Comparison of ENCODE assay signal across 15 cellular contexts in the genomic region with DNA sequence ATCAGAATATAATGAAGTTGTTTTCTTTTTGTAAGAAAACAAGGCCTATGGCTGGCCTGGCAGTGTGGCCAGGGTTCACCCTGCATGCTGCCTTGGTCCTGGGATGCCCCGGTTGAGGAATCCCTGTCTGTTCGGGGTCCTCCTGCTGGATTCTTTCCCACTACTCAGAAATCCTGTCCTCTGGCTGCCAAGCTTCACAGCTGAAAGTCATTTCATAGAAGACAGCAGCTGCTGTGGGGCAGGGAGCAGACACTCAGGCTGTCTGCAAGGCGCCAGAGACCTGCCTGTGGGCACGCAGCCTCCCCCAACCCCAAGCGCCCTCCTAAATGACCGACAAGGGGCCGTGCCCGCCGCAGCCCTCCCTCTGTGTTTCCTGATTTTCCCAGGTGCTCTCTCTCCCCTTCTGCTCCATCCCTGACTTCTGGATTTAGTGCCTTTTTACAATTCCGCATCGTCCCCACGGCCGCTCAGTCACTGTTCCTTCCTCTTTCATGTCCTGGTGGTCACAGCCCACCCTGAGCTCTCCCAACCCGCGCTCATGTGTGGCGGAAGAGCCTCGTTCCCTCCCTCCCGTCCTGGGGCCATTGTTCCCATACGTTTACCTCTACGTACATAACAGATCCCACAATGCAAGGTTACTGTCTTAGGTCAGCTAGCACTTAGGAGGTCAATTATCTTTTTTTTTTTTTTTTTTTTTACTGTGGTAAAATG. TPM values are rescaled to one million over a fixed set of nuclear protein-coding genes. Genes with fewer than 3 reads are reported as not detected.
DNase-seq lines count a peak whose midpoint lies in the region; ATAC-seq and TF ChIP-seq lines count a peak whose summit lies in the region.
"Had no signal": no experiment of that assay in that cellular context is flagged by ENCODE, and none has a peak within 500 bp of the region (broad histone marks: within the 10 kb centered on the region; RNA-seq: fewer than 3 reads in every experiment).

No MANE protein-coding gene starts in this region.

- H3K4me3 ChIP-seq in neural progenitor cell (no peak overlapping the region), BE2C (ENCODE audit: low read depth, low read length) (no peak overlapping the region)
- H3K4me3 ChIP-seq: thoracic aorta had no signal

- ATAC-seq in GM19324 (IDR thresholded peaks at IDR 0.05; ENCODE audit: low FRiP score, unreplicated experiment): no peak

- peak overlapping the region; percentile 30 for H3K27ac Mint-ChIP-seq in dendritic cell treated with granulocyte-macrophage colony-stimulating factor and Interleukin-4, amounts not matched to agents 40 ng/mL and 50 ng/mL, for 4 days
- H3K27ac Mint-ChIP-seq in neural progenitor cell: no peak overlapping the region
- H3K27ac Mint-ChIP-seq: activated CD4-positive, alpha-beta T cell treated with anti-CD3 and anti-CD28 coated beads, Interleukin-2, amount 10 ng/mL, durations not matched to agents 24 days and 14 days had no signal

- H3K9ac ChIP-seq in neural progenitor cell: no peak overlapping the region

- H3K27me3 ChIP-seq in neural progenitor cell (peaks cover 9% of the 10 kb centered on the region), BE2C (no peaks in the 10 kb centered on the region)

- no peak overlapping the region for H3K4me3 Mint-ChIP-seq in dendritic cell treated with granulocyte-macrophage colony-stimulating factor and Interleukin-4, amounts not matched to agents 40 ng/mL and 50 ng/mL, for 4 days
- peak overlapping the region; percentile 26 for H3K4me3 Mint-ChIP-seq in neural progenitor cell
- H3K4me3 Mint-ChIP-seq: activated CD4-positive, alpha-beta T cell treated with anti-CD3 and anti-CD28 coated beads, Interleukin-2, amount 10 ng/mL, durations not matched to agents 24 days and 14 days had no signal

- H3K4me1 Mint-ChIP-seq in dendritic cell treated with granulocyte-macrophage colony-stimulating factor and Interleukin-4, amounts not matched to agents 40 ng/mL and 50 ng/mL, for 4 days (ENCODE audit: low read depth): peaks cover 51% of the 10 kb centered on the region
- H3K4me1 Mint-ChIP-seq in neural progenitor cell: peaks cover 42% of the 10 kb centered on the region

- peaks cover 35% of the 10 kb centered on the region for H3K4me1 ChIP-seq in neural progenitor cell
- H3K4me1 ChIP-seq in BE2C: no peaks in the 10 kb centered on the region

- no peaks in the 10 kb centered on the region for H3K9me3 ChIP-seq in neural progenitor cell (ENCODE audit: low read depth)
- H3K9me3 ChIP-seq in BE2C: no peaks in the 10 kb centered on the region
- H3K9me3 ChIP-seq: thoracic aorta had no signal

- H3K27ac ChIP-seq in neural progenitor cell: no peak overlapping the region
- H3K27ac ChIP-seq: thoracic aorta had no signal

- no peak for TF ChIP-seq CTCF in neural progenitor cell (IDR thresholded peaks at IDR 0.05)
- TF ChIP-seq CTCF in BE2C (IDR thresholded peaks at IDR 0.05; ENCODE audit: low read depth, low read length): no peak

- H3K36me3 Mint-ChIP-seq in dendritic cell treated with granulocyte-macrophage colony-stimulating factor and Interleukin-4, amounts not matched to agents 40 ng/mL and 50 ng/mL, for 4 days (ENCODE audit: low read depth): peaks cover 9% of the 10 kb centered on the region
- H3K36me3 Mint-ChIP-seq in neural progenitor cell: no peaks in the 10 kb centered on the region

- H3K36me3 ChIP-seq in neural progenitor cell: no peaks in the 10 kb centered on the region
- H3K36me3 ChIP-seq in BE2C: no peaks in the 10 kb centered on the region
- H3K36me3 ChIP-seq: thoracic aorta had no signal

- H3K79me2 ChIP-seq in neural progenitor cell (ENCODE audit: low read depth): no peaks in the 10 kb centered on the region

- DNase-seq in NCI-H1417 (lab: John Stamatoyannopoulos, UW): peak in 2 of 3 experiments; percentile 33 to 56
- no peak for DNase-seq in NCI-H1417 treated with DMSO at 0.1 percent for 48 hours (lab: John Stamatoyannopoulos, UW)
- peak; percentile 41 for DNase-seq in NCI-H1694 treated with DMSO at 0.1 percent for 48 hours (lab: John Stamatoyannopoulos, UW)
- no peak for DNase-seq in neural progenitor cell (ENCODE audit: low spot score)
- no peak for DNase-seq in NCI-H526 treated with DMSO at 0.1 percent for 48 hours (lab: John Stamatoyannopoulos, UW)
- DNase-seq in BE2C: no peak
- DNase-seq: activated CD4-positive, alpha-beta T cell treated with anti-CD3 and anti-CD28 coated beads, Interleukin-2, amount 10 ng/mL, durations not matched to agents 24 days and 14 days; KG1; mammary epithelial cell; OCI-M1; T-helper 2 cell had no signal

- intact Hi-C loops in dendritic cell treated with granulocyte-macrophage colony-stimulating factor and Interleukin-4, amounts not matched to agents 40 ng/mL and 50 ng/mL, for 4 days (cut with micrococcal nuclease): no loop called here

- H4K20me1 ChIP-seq in neural progenitor cell (ENCODE audit: low read depth): no peaks in the 10 kb centered on the region

- no peaks in the 10 kb centered on the region for H3K9me3 Mint-ChIP-seq in dendritic cell treated with granulocyte-macrophage colony-stimulating factor and Interleukin-4, amounts not matched to agents 40 ng/mL and 50 ng/mL, for 4 days
- no peaks in the 10 kb centered on the region for H3K9me3 Mint-ChIP-seq in neural progenitor cell
- H3K9me3 Mint-ChIP-seq: activated CD4-positive, alpha-beta T cell treated with anti-CD3 and anti-CD28 coated beads, Interleukin-2, amount 10 ng/mL, durations not matched to agents 24 days and 14 days had no signal

- peak overlapping the region; percentile 5 for H2AFZ ChIP-seq in neural progenitor cell (replicated peaks)

- peaks cover 57% of the 10 kb centered on the region for H3K27me3 Mint-ChIP-seq in dendritic cell treated with granulocyte-macrophage colony-stimulating factor and Interleukin-4, amounts not matched to agents 40 ng/mL and 50 ng/mL, for 4 days
- H3K27me3 Mint-ChIP-seq in neural progenitor cell (ENCODE audit: insufficient read depth, low read depth): peaks cover 21% of the 10 kb centered on the region

- H3F3A ChIP-seq in neural progenitor cell (ENCODE audit: low read depth): peaks cover under 1% of the 10 kb centered on the region

- H3K4me2 ChIP-seq in neural progenitor cell: peak overlapping the region; percentile 11

RNA-seq across cellular contexts. Expression of gene ZFYVE28, which starts 27.5 kb away (rescaled TPM):
- 0.39 and 0.93 TPM in 2 replicates for total RNA-seq in neural progenitor cell (ENCODE audit: low replicate concordance)
- polyA plus RNA-seq in BE2C (2012; ENCODE audit: insufficient read depth, insufficient read length, low read depth): 2.3 TPM

RNA-seq across cellular contexts. Expression of gene CFAP99, which starts 27.8 kb away (rescaled TPM):
- not detected in 2 replicates for total RNA-seq in neural progenitor cell (ENCODE audit: low replicate concordance)
- 0.54 TPM for polyA plus RNA-seq in BE2C (2012; ENCODE audit: insufficient read depth, insufficient read length, low read depth)
- total RNA-seq: activated CD4-positive, alpha-beta T cell treated with anti-CD3 and anti-CD28 coated beads, Interleukin-2, amount 10 ng/mL, durations not matched to agents 24 days and 14 days; dermis microvascular lymphatic vessel endothelial cell; mammary epithelial cell; thoracic aorta had no signal
- polyA plus RNA-seq: mammary epithelial cell had no signal

Comparison
In these comparisons a context has a peak if more than half of its experiments do, and no peak if none do; other contexts are left out.
1. DNase-seq: peak in NCI-H1417 (2 of 3) and NCI-H1694 treated with DMSO at 0.1 percent for 48 hours (single experiment); none in NCI-H1417 treated with DMSO at 0.1 percent for 48 hours (single experiment), neural progenitor cell (single experiment), NCI-H526 treated with DMSO at 0.1 percent for 48 hours (single experiment) and BE2C (single experiment).